ENCODE assay signal across 14 cellular contexts in the genomic region with DNA sequence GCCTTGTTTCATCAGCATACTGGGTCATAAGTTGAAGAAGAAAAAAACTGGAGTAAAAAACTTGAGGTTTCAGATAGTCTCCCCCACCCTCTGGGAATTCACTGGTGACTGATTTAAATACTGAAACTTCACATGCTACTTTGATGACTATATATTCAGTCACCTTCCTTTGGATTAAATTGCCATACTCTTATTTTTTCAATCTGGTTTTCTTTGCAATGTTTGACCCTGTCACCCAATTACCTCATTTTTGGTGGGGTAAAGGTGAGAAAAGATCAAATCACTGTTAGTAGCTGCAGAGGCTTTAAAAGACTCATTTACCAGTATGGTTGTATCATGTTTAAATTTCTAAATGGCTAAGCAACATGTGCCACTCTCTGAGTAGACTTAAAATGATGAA.
DNase-seq lines count a peak whose midpoint lies in the region; ATAC-seq and TF ChIP-seq lines count a peak whose summit lies in the region.
"Had no signal": no experiment of that assay in that cellular context is flagged by ENCODE, and none has a peak within 500 bp of the region (broad histone marks: within the 10 kb centered on the region; RNA-seq: fewer than 3 reads in every experiment).

No MANE protein-coding gene starts in this region.

- no peaks in the 10 kb centered on the region for H3K36me3 ChIP-seq in sigmoid colon
- no peaks in the 10 kb centered on the region for H3K36me3 ChIP-seq in GM23338 (ENCODE audit: insufficient read depth)
- H3K36me3 ChIP-seq: esophagus squamous epithelium, neutrophil, SJCRH30 had no signal

- H3K4me3 ChIP-seq in sigmoid colon (no peak overlapping the region), GM23338 (no peak overlapping the region)
- H3K4me3 ChIP-seq: esophagus squamous epithelium, SJCRH30 had no signal

- no peak overlapping the region for H3K27ac Mint-ChIP-seq in GM23338
- H3K27ac Mint-ChIP-seq: activated CD4-positive, alpha-beta T cell treated with anti-CD3 and anti-CD28 coated beads, Interleukin-2, amount 10 ng/mL, durations not matched to agents 24 days and 14 days had no signal

- H3K79me2 ChIP-seq in GM23338 (replicated peaks; ENCODE audit: insufficient read depth), result no peaks in the 10 kb centered on the region

- TF ChIP-seq EP300 in sigmoid colon (IDR thresholded peaks at IDR 0.05), result no peak

- H3K9me3 Mint-ChIP-seq in GM23338, result no peaks in the 10 kb centered on the region

- no peak overlapping the region for H2AFZ ChIP-seq in GM23338

- TF ChIP-seq CTCF in GM10248 (IDR thresholded peaks at IDR 0.05; ENCODE audit: control extremely low read depth, extremely low read depth, low read depth, missing control alignments) (no peak), sigmoid colon (IDR thresholded peaks at IDR 0.05) (no peak), GM23338 (conservative IDR thresholded peaks at IDR 0.05; ENCODE audit: low read depth in 2 of 2) (no peak), omental fat pad (IDR thresholded peaks at IDR 0.05) (no peak)

- ATAC-seq in GM19372 (IDR thresholded peaks at IDR 0.05; ENCODE audit: low read depth, unreplicated experiment) (peak; percentile 70), HG02870 (IDR thresholded peaks at IDR 0.05; ENCODE audit: unreplicated experiment) (peak; percentile 80), HG03575 (IDR thresholded peaks at IDR 0.05; ENCODE audit: extremely low read depth, insufficient number of reproducible peaks, low FRiP score, unreplicated experiment) (peak; percentile 45), GM23338 (no peak), omental fat pad (ENCODE audit: low FRiP score) (no peak)

- H3K9me3 ChIP-seq in sigmoid colon, result peaks cover 0 to 2% (median 0%) of the 10 kb centered on the region in 4 donors
- H3K9me3 ChIP-seq: esophagus squamous epithelium, neutrophil, SJCRH30 had no signal

- H3K4me1 Mint-ChIP-seq in GM23338, result no peaks in the 10 kb centered on the region
- H3K4me1 Mint-ChIP-seq: activated CD4-positive, alpha-beta T cell treated with anti-CD3 and anti-CD28 coated beads, Interleukin-2, amount 10 ng/mL, durations not matched to agents 24 days and 14 days had no signal

- intact Hi-C loops in sigmoid colon (cut with DNase I), result no loop called here

- no peak overlapping the region for H3K4me3 Mint-ChIP-seq in GM23338
- H3K4me3 Mint-ChIP-seq: activated CD4-positive, alpha-beta T cell treated with anti-CD3 and anti-CD28 coated beads, Interleukin-2, amount 10 ng/mL, durations not matched to agents 24 days and 14 days had no signal

- peak; percentile 27 for DNase-seq in GM10248 (ENCODE audit: extremely low spot score)
- DNase-seq in sigmoid colon, result no peak
- DNase-seq in GM23338 (ENCODE audit: low spot score), result no peak
- no peak for DNase-seq in omental fat pad (ENCODE audit: low spot score)
- DNase-seq in MV-4-11 (lab: John Stamatoyannopoulos, UW), result no peak
- DNase-seq: activated CD4-positive, alpha-beta T cell treated with anti-CD3 and anti-CD28 coated beads, Interleukin-2, amount 10 ng/mL, durations not matched to agents 24 days and 14 days; esophagus squamous epithelium; NCI-H2029 treated with DMSO at 0.1 percent for 48 hours; SJCRH30 had no signal

- H3K36me3 Mint-ChIP-seq in GM23338 (ENCODE audit: low read depth), result no peaks in the 10 kb centered on the region

- H3K27me3 Mint-ChIP-seq in GM23338 (ENCODE audit: insufficient read depth, low read depth, poor library complexity), result no peaks in the 10 kb centered on the region
- H3K27me3 Mint-ChIP-seq: activated CD4-positive, alpha-beta T cell treated with anti-CD3 and anti-CD28 coated beads, Interleukin-2, amount 10 ng/mL, durations not matched to agents 24 days and 14 days had no signal

- H3K4me1 ChIP-seq in sigmoid colon (no peaks in the 10 kb centered on the region), GM23338 (ENCODE audit: insufficient read depth) (no peaks in the 10 kb centered on the region)
- H3K4me1 ChIP-seq: esophagus squamous epithelium, SJCRH30 had no signal

- H3K27me3 ChIP-seq in sigmoid colon (no peaks in the 10 kb centered on the region), GM23338 (ENCODE audit: insufficient read depth) (no peaks in the 10 kb centered on the region)
- H3K27me3 ChIP-seq: esophagus squamous epithelium, neutrophil, SJCRH30 had no signal

- no peak for TF ChIP-seq POLR2A in sigmoid colon (IDR thresholded peaks at IDR 0.05)

- H4K20me1 ChIP-seq in GM23338 (replicated peaks; ENCODE audit: insufficient read depth), result no peaks in the 10 kb centered on the region

- H3K4me2 ChIP-seq in GM23338, result no peak overlapping the region

- CTCF ChIA-PET in GM10248 (lab: Yijun Ruan, JAX), result no interaction called here

- H3K27ac ChIP-seq in sigmoid colon, result no peak overlapping the region
- no peak overlapping the region for H3K27ac ChIP-seq in GM23338 (ENCODE audit: low read depth)
- H3K27ac ChIP-seq: esophagus squamous epithelium, HL-60, neutrophil, SJCRH30 had no signal

- H3K9me2 ChIP-seq in GM23338 (ENCODE audit: insufficient read depth), result no peaks in the 10 kb centered on the region

- H3F3A ChIP-seq in GM23338 (replicated peaks; ENCODE audit: low read depth), result no peaks in the 10 kb centered on the region

- POLR2A ChIA-PET in GM10248 (lab: Yijun Ruan, JAX), result no interaction called here

TF ChIP-seq in GM23338, 12 proteins besides CTCF, POLR2A, EP300 and RAD21:
- TF ChIP-seq, protein P1, sequence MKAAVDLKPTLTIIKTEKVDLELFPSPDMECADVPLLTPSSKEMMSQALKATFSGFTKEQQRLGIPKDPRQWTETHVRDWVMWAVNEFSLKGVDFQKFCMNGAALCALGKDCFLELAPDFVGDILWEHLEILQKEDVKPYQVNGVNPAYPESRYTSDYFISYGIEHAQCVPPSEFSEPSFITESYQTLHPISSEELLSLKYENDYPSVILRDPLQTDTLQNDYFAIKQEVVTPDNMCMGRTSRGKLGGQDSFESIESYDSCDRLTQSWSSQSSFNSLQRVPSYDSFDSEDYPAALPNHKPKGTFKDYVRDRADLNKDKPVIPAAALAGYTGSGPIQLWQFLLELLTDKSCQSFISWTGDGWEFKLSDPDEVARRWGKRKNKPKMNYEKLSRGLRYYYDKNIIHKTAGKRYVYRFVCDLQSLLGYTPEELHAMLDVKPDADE (IDR thresholded peaks at IDR 0.05), result no peak
- TF ChIP-seq EZH2 (IDR thresholded peaks at IDR 0.05; ENCODE audit: low read depth, unreplicated experiment) (no peak), POLR2AphosphoS5 (IDR thresholded peaks at IDR 0.05; ENCODE audit: low read depth) (no peak), REST (IDR thresholded peaks at IDR 0.05; ENCODE audit: unreplicated experiment) (no peak), STAT1 (IDR thresholded peaks at IDR 0.05; ENCODE audit: unreplicated experiment) (no peak), JUNB (IDR thresholded peaks at IDR 0.05; ENCODE audit: unreplicated experiment) (no peak), NANOG (IDR thresholded peaks at IDR 0.05; ENCODE audit: borderline replicate concordance) (no peak), ZNF331 (CRISPR knock-in tag; IDR thresholded peaks at IDR 0.05; ENCODE audit: low read depth) (no peak), CREB1 (CRISPR knock-in tag; IDR thresholded peaks at IDR 0.05; ENCODE audit: low read depth) (no peak), ZNF114 (CRISPR knock-in tag; IDR thresholded peaks at IDR 0.05) (no peak)

Comparison
In these comparisons a context has a peak if more than half of its experiments do, and no peak if none do; other contexts are left out.
1. ATAC-seq: peak in GM19372 (single experiment), HG02870 (single experiment) and HG03575 (single experiment); none in GM23338 (single experiment) and omental fat pad (single experiment).